8 cellular contexts compared by ENCODE assay signal in the genomic region with DNA sequence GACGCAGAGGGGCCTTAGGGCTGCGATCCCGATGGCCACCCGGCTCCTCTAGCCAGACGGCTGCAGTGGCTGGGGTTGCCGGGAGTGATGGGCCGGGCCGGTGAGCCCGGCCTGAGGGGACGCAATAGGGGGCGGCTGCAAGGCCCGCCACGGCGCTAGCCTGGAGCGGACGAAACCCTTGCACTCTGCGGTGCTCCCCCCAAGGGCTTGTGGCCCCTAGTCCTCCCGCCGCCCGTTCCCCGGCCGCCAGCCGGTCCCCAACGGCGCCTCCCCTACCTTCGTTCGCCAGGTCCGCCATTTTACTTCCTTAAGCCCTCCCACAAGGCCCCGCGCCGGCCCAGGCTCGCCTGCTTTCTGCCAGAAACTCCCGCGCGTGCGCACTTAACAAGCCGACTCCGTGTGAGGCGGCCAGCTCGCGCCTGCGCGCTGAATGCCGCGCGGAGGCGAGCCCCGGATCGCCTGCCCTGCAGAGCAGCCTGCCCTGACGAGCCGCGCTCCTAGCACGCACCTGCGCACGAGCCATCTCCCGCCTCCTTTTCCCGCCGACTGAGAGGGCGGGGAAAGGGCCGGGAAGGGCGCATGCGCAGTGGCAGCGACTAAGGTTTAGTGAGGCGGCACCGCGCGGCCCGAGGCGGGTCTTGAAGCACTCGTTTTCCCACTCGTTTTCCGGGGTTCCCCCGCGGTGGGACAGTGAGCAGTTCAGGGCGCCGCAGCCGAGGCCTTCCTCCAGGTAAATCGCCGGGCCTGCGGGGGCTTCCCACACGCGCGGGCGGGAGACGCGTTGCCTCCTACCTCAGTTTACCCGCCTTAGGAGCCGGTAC. TPM values are rescaled to one million over a fixed set of nuclear protein-coding genes. Genes with fewer than 3 reads are reported as not detected.
A peak's percentile ranks its signal among the peaks of the same experiment; 100 is the strongest.
DNase-seq lines count a peak whose midpoint lies in the region; ATAC-seq and TF ChIP-seq lines count a peak whose summit lies in the region.

A gene with protein sequence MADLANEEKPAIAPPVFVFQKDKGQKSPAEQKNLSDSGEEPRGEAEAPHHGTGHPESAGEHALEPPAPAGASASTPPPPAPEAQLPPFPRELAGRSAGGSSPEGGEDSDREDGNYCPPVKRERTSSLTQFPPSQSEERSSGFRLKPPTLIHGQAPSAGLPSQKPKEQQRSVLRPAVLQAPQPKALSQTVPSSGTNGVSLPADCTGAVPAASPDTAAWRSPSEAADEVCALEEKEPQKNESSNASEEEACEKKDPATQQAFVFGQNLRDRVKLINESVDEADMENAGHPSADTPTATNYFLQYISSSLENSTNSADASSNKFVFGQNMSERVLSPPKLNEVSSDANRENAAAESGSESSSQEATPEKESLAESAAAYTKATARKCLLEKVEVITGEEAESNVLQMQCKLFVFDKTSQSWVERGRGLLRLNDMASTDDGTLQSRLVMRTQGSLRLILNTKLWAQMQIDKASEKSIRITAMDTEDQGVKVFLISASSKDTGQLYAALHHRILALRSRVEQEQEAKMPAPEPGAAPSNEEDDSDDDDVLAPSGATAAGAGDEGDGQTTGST (minus strand): TSS at position 356 of the 821 bp plus-strand sequence. CDS start 58 bp downstream, at position 298.

- H3K4me3 Mint-ChIP-seq in activated CD4-positive, alpha-beta T cell treated with anti-CD3 and anti-CD28 coated beads, Interleukin-2, amount 10 ng/mL, durations not matched to agents 7 days and 5 days: peak within 1 kb of the TSS; percentile 94

- peaks cover 59% of the 10 kb centered on the region for H3K4me1 Mint-ChIP-seq in activated CD4-positive, alpha-beta T cell treated with anti-CD3 and anti-CD28 coated beads, Interleukin-2, amount 10 ng/mL, durations not matched to agents 7 days and 5 days

- CTCF ChIA-PET in BJ (lab: Yijun Ruan, JAX): interaction anchor here (1.1 to 5.1 kb wide), 3 partner anchors 10 to 174 kb away, joined by 4 to 49 read pairs (median 6); no protein-coding TSS in a partner anchor
- CTCF ChIA-PET in activated CD4-positive, alpha-beta T cell treated with anti-CD3 and anti-CD28 coated beads, Interleukin-2, amount 10 ng/mL, durations not matched to agents 7 days and 5 days (lab: Charles Lee): interaction anchor here (0.7 to 3.7 kb wide), 6 partner anchors 9 to 174 kb away, joined by 3 to 16 read pairs (median 9); no protein-coding TSS in a partner anchor

- no peaks in the 10 kb centered on the region for H3K27me3 Mint-ChIP-seq in activated CD4-positive, alpha-beta T cell treated with anti-CD3 and anti-CD28 coated beads, Interleukin-2, amount 10 ng/mL, durations not matched to agents 7 days and 5 days

- TF ChIP-seq CTCF in BJ (IDR thresholded peaks at IDR 0.05; ENCODE audit: insufficient read depth, low read depth, low read length): 0 out of 2 replicates have a peak, but pooled peaks have one; percentile 2

- H3K9me3 Mint-ChIP-seq in activated CD4-positive, alpha-beta T cell treated with anti-CD3 and anti-CD28 coated beads, Interleukin-2, amount 10 ng/mL, durations not matched to agents 7 days and 5 days: no peaks in the 10 kb centered on the region

- DNase-seq in BJ (ENCODE audit: low read depth) (peak; percentile 98), NCI-H526 treated with DMSO at 0.1 percent for 48 hours (lab: John Stamatoyannopoulos, UW) (peak; percentile 91), cortex of kidney (lab: John Stamatoyannopoulos, UW) (peak; percentile 93), left kidney (ENCODE audit: low read depth, low spot score) (peak; percentile 100)
- peak; percentile 98 for DNase-seq in activated CD4-positive, alpha-beta T cell treated with anti-CD3 and anti-CD28 coated beads, Interleukin-2, amount 10 ng/mL, durations not matched to agents 7 days and 5 days
- peak; percentile 96 to 97 for DNase-seq in stimulated activated CD4-positive, alpha-beta T cell treated with anti-CD3 and anti-CD28 coated beads, Interleukin-2, amount 100 ng/mL, for 24 hours

- peak; percentile 97 for ATAC-seq in GM19324 (IDR thresholded peaks at IDR 0.05; ENCODE audit: low FRiP score, unreplicated experiment)
- peak; percentile 76 for ATAC-seq in HG03469 (IDR thresholded peaks at IDR 0.05; ENCODE audit: unreplicated experiment)

- peaks cover 24% of the 10 kb centered on the region for H3K36me3 Mint-ChIP-seq in activated CD4-positive, alpha-beta T cell treated with anti-CD3 and anti-CD28 coated beads, Interleukin-2, amount 10 ng/mL, durations not matched to agents 7 days and 5 days (ENCODE audit: low read depth)

- H3K27me3 ChIP-seq in BJ (ENCODE audit: control insufficient read depth, insufficient read depth, low read length): no peaks in the 10 kb centered on the region

- peaks cover 3% of the 10 kb centered on the region for H3K36me3 ChIP-seq in BJ (ENCODE audit: control insufficient read depth, insufficient read depth, low read length)

- peak within 1 kb of the TSS; percentile 93 for H3K27ac Mint-ChIP-seq in activated CD4-positive, alpha-beta T cell treated with anti-CD3 and anti-CD28 coated beads, Interleukin-2, amount 10 ng/mL, durations not matched to agents 7 days and 5 days

- POLR2A ChIA-PET in BJ (lab: Charles Lee): interaction anchor here (0.6 kb wide), 1 partner anchor 289 kb away, joined by 9 read pairs; no protein-coding TSS in a partner anchor
- POLR2A ChIA-PET in activated CD4-positive, alpha-beta T cell treated with anti-CD3 and anti-CD28 coated beads, Interleukin-2, amount 10 ng/mL, durations not matched to agents 7 days and 5 days (lab: Charles Lee): interaction anchor here (0.7 to 0.9 kb wide), 2 partner anchors 74 to 150 kb away, joined by 3 read pairs; no protein-coding TSS in a partner anchor

- peak within 1 kb of the TSS; percentile 98 for H3K4me3 ChIP-seq in BJ (ENCODE audit: low read depth, low read length)

RNA-seq across cellular contexts. Expression of the gene that starts here (rescaled TPM):
- 54.2 and 68.6 TPM in 2 replicates for polyA plus RNA-seq in BJ (2011; rRNA removed)
- 58.5 and 63.4 TPM in 2 replicates for polyA minus RNA-seq in BJ (2011; rRNA and poly(A)+ RNA removed)
- 10 to 100 TPM; 97.4 to 98.0 TPM for total RNA-seq in activated CD4-positive, alpha-beta T cell treated with anti-CD3 and anti-CD28 coated beads, Interleukin-2, amount 10 ng/mL, durations not matched to agents 7 days and 5 days

Comparison
In these comparisons a context has a peak if more than half of its experiments do, and no peak if none do; other contexts are left out.
1. Peak in every context shown above with its lines: DNase-seq, ATAC-seq and H3K4me3 ChIP-seq.